8 cellular contexts compared by ENCODE assay signal in the genomic region with DNA sequence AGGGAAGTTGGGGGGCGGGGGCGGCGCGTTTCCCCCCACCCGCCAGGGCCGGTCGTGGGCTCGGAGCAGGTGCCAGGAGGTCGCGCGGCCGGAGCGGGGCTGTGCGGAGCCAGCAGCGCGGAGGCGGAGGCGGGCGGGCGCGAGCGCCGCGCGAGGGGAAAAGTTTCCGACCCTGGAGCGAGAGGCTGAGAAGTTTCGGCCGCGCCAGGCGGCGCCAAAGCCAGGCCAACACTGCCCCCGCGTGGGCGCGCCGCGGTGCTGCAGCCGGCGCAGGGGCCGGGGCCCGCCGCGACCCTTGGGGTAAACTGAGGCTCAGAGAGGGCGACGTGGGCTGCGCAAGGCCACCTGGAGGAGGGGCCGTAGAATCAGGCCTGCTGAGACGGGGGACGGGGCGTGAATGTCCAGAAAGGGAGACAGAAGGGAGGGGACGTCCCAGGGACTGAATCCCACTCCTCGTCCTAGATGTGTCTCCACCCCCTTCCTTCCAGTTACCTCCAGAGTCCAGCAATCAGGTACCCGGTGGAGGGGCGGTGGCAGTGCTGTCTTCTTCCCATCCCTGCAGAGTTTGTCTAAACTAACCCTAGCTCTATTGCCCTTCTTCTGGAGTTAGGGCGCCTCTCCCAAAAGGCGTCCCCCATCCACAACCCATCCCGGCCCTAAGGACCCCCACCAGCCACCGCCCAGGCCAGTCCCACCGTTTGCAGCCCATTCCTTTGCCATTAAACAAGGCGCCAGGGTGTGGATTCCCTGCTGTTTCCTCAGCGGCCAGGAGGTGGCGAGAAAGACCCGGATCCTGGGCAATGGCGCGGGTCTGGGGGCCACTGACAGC. TPM values are rescaled to one million over a fixed set of nuclear protein-coding genes. Genes with fewer than 3 reads are reported as not detected.
DNase-seq lines count a peak whose midpoint lies in the region; ATAC-seq and TF ChIP-seq lines count a peak whose summit lies in the region.

No MANE protein-coding gene starts in this region.

- H3K4me1 Mint-ChIP-seq in activated T-helper 1 cell treated with anti-CD3 and anti-CD28 coated beads, Interleukin-12 subunit alpha, Interleukin-12 subunit beta, Interleukin-2, Interleukin-4 antibody, amounts not matched to agents 30 ng/mL and 10 ng/mL and 1 ng/mL, durations not matched to agents 14 hours and 24 hours and 36 hours (ENCODE audit: low read depth) = peaks cover 38% of the 10 kb centered on the region
- H3K4me1 Mint-ChIP-seq in naive thymus-derived CD4-positive, alpha-beta T cell = peaks cover 13 to 44% (median 30%) of the 10 kb centered on the region in 7 donors

- no peaks in the 10 kb centered on the region for H3K36me3 Mint-ChIP-seq in activated T-helper 1 cell treated with anti-CD3 and anti-CD28 coated beads, Interleukin-12 subunit alpha, Interleukin-12 subunit beta, Interleukin-2, Interleukin-4 antibody, amounts not matched to agents 30 ng/mL and 10 ng/mL and 1 ng/mL, durations not matched to agents 14 hours and 24 hours and 36 hours (ENCODE audit: low read depth)
- H3K36me3 Mint-ChIP-seq in naive thymus-derived CD4-positive, alpha-beta T cell = no peaks in the 10 kb centered on the region

- H3K27ac ChIP-seq in Peyer's patch (peak overlapping the region; percentile 75 to 86 (median 82)), esophagus squamous epithelium (peak overlapping the region; percentile 89 to 94 (median 92))
- H3K27ac ChIP-seq in naive thymus-derived CD4-positive, alpha-beta T cell (ENCODE audit: low read depth, low read length) = peak overlapping the region; percentile 17

- DNase-seq in GM06990 (ENCODE audit: extremely low read depth, insufficient read length) (peak; percentile 76), Peyer's patch (peak; percentile 61 to 85 (median 82)), esophagus squamous epithelium (lab: John Stamatoyannopoulos, UW) (no peak), GOT3 (lab: John Stamatoyannopoulos, UW) (no peak)
- peak; percentile 62 for DNase-seq in activated T-helper 1 cell treated with anti-CD3 and anti-CD28 coated beads, Interleukin-12 subunit alpha, Interleukin-12 subunit beta, Interleukin-2, Interleukin-4 antibody, amounts not matched to agents 30 ng/mL and 10 ng/mL and 1 ng/mL, durations not matched to agents 14 hours and 24 hours and 36 hours (ENCODE audit: low spot score)
- peak; percentile 53 to 79 (median 71) for DNase-seq in naive thymus-derived CD4-positive, alpha-beta T cell
- peak; percentile 81 for DNase-seq in stimulated activated naive CD8-positive, alpha-beta T cell treated with anti-CD3 and anti-CD28 coated beads, Interleukin-15, Interleukin-2, amounts not matched to agents 100 U/mL and 50 U/mL, for 24 hours

- CTCF ChIA-PET in naive thymus-derived CD4-positive, alpha-beta T cell (lab: Charles Lee) = interaction anchor here (0.5 to 3.0 kb wide), 13 partner anchors 10 to 480 kb away, joined by 3 to 23 read pairs (median 4); a partner anchor contains a TSS

- peaks cover 5% of the 10 kb centered on the region for H3K27me3 Mint-ChIP-seq in activated T-helper 1 cell treated with anti-CD3 and anti-CD28 coated beads, Interleukin-12 subunit alpha, Interleukin-12 subunit beta, Interleukin-2, Interleukin-4 antibody, amounts not matched to agents 30 ng/mL and 10 ng/mL and 1 ng/mL, durations not matched to agents 14 hours and 24 hours and 36 hours (ENCODE audit: insufficient read depth)
- peaks cover 0 to 4% (median 0%) of the 10 kb centered on the region in 5 donors for H3K27me3 Mint-ChIP-seq in naive thymus-derived CD4-positive, alpha-beta T cell

- H3K4me3 Mint-ChIP-seq in activated T-helper 1 cell treated with anti-CD3 and anti-CD28 coated beads, Interleukin-12 subunit alpha, Interleukin-12 subunit beta, Interleukin-2, Interleukin-4 antibody, amounts not matched to agents 30 ng/mL and 10 ng/mL and 1 ng/mL, durations not matched to agents 14 hours and 24 hours and 36 hours = peak overlapping the region; percentile 82
- peak overlapping the region; percentile 57 to 96 (median 80) for H3K4me3 Mint-ChIP-seq in naive thymus-derived CD4-positive, alpha-beta T cell

- TF ChIP-seq CTCF in GM06990 (IDR thresholded peaks at IDR 0.05; ENCODE audit: insufficient read depth, low read length, poor library complexity, severe bottlenecking) (peak; percentile 90), Peyer's patch (IDR thresholded peaks at IDR 0.05) (peak; percentile 82 to 99 (median 99)), esophagus squamous epithelium (IDR thresholded peaks at IDR 0.05) (peak; percentile 65 to 100 (median 100))

- peak overlapping the region; percentile 83 for H3K27ac Mint-ChIP-seq in activated T-helper 1 cell treated with anti-CD3 and anti-CD28 coated beads, Interleukin-12 subunit alpha, Interleukin-12 subunit beta, Interleukin-2, Interleukin-4 antibody, amounts not matched to agents 30 ng/mL and 10 ng/mL and 1 ng/mL, durations not matched to agents 14 hours and 24 hours and 36 hours
- H3K27ac Mint-ChIP-seq in naive thymus-derived CD4-positive, alpha-beta T cell = peak overlapping the region in 5 of 9 donors; percentile 62 to 85 (median 67)

- ATAC-seq in HG03280 (IDR thresholded peaks at IDR 0.05; ENCODE audit: unreplicated experiment) = peak; percentile 51
- peak; percentile 83 for ATAC-seq in naive thymus-derived CD4-positive, alpha-beta T cell
- peak; percentile 63 for ATAC-seq in stimulated activated naive CD8-positive, alpha-beta T cell treated with anti-CD3 and anti-CD28 coated beads, Interleukin-15, Interleukin-2, amounts not matched to agents 100 U/mL and 50 U/mL, for 24 hours

- peaks cover 0 to 35% (median 17%) of the 10 kb centered on the region in 4 donors for H3K4me1 ChIP-seq in Peyer's patch
- H3K4me1 ChIP-seq in esophagus squamous epithelium = peaks cover 30 to 59% (median 40%) of the 10 kb centered on the region in 3 donors
- peaks cover 19 to 21% of the 10 kb centered on the region in 2 donors for H3K4me1 ChIP-seq in naive thymus-derived CD4-positive, alpha-beta T cell (ENCODE audit: control insufficient read depth in 2 of 2, insufficient read depth in 2 of 2, low read length in 2 of 2)

- H3K27me3 ChIP-seq in GM06990 (replicated peaks; ENCODE audit: control insufficient read depth, insufficient read depth, low read length) (no peaks in the 10 kb centered on the region; the same call in 1 of the 2 replicates), Peyer's patch (no peaks in the 10 kb centered on the region), esophagus squamous epithelium (peaks cover 0 to 23% (median 0%) of the 10 kb centered on the region in 4 donors)
- H3K27me3 ChIP-seq in naive thymus-derived CD4-positive, alpha-beta T cell (ENCODE audit: control insufficient read depth in 2 of 2, insufficient read depth in 2 of 2, low read length in 2 of 2) = no peaks in the 10 kb centered on the region

- H3K9me3 Mint-ChIP-seq in activated T-helper 1 cell treated with anti-CD3 and anti-CD28 coated beads, Interleukin-12 subunit alpha, Interleukin-12 subunit beta, Interleukin-2, Interleukin-4 antibody, amounts not matched to agents 30 ng/mL and 10 ng/mL and 1 ng/mL, durations not matched to agents 14 hours and 24 hours and 36 hours = no peaks in the 10 kb centered on the region
- H3K9me3 Mint-ChIP-seq in naive thymus-derived CD4-positive, alpha-beta T cell = no peaks in the 10 kb centered on the region

- intact Hi-C loops in activated T-helper 1 cell treated with anti-CD3 and anti-CD28 coated beads, Interleukin-12 subunit alpha, Interleukin-12 subunit beta, Interleukin-2, Interleukin-4 antibody, amounts not matched to agents 30 ng/mL and 10 ng/mL and 1 ng/mL, durations not matched to agents 14 hours and 24 hours and 36 hours (cut with micrococcal nuclease) = loop anchor here (1.0 to 5.0 kb wide), 9 partner anchors 14 to 480 kb away; a partner anchor contains a TSS
- intact Hi-C loops in esophagus squamous epithelium (cut with DNase I) = loop anchor here (5.0 kb wide), 2 partner anchors 118 to 473 kb away; no protein-coding TSS in a partner anchor
- intact Hi-C loops in naive thymus-derived CD4-positive, alpha-beta T cell (cut with micrococcal nuclease) = loop anchor here (1.0 to 2.0 kb wide), 12 partner anchors 14 to 479 kb away; a partner anchor contains a TSS

- H3K9me3 ChIP-seq in Peyer's patch (no peaks in the 10 kb centered on the region), esophagus squamous epithelium (no peaks in the 10 kb centered on the region)
- H3K9me3 ChIP-seq in naive thymus-derived CD4-positive, alpha-beta T cell (ENCODE audit: control insufficient read depth in 2 of 3, low read length in 3 of 3) = no peaks in the 10 kb centered on the region

- POLR2A ChIA-PET in naive thymus-derived CD4-positive, alpha-beta T cell (lab: Charles Lee) = interaction anchor here (1.2 to 1.9 kb wide), 2 partner anchors 14 to 471 kb away, joined by 7 to 11 read pairs; no protein-coding TSS in a partner anchor

- WGBS in esophagus squamous epithelium, 2 donors = 0% methylated on average over 4 to 11 of the region's 66 CpGs

- TF ChIP-seq POLR2A in Peyer's patch (IDR thresholded peaks at IDR 0.05) (no peak), esophagus squamous epithelium (IDR thresholded peaks at IDR 0.05) (no peak)

- H3K4me3 ChIP-seq in GM06990 (replicated peaks; ENCODE audit: low read depth, low read length) (peak overlapping the region; percentile 56), Peyer's patch (peak overlapping the region; percentile 68 to 69 (median 68)), esophagus squamous epithelium (peak overlapping the region; percentile 58 to 79 (median 73))
- H3K4me3 ChIP-seq in naive thymus-derived CD4-positive, alpha-beta T cell (ENCODE audit: low read length) = peak overlapping the region; percentile 52

- H3K36me3 ChIP-seq in GM06990 (ENCODE audit: control insufficient read depth, insufficient read depth, low read length) = no peaks in the 10 kb centered on the region
- no peaks in the 10 kb centered on the region for H3K36me3 ChIP-seq in Peyer's patch
- H3K36me3 ChIP-seq in esophagus squamous epithelium = no peaks in the 10 kb centered on the region
- H3K36me3 ChIP-seq in naive thymus-derived CD4-positive, alpha-beta T cell (ENCODE audit: control insufficient read depth in 2 of 3, insufficient read depth in 3 of 3, low read length in 3 of 3) = no peaks in the 10 kb centered on the region

RNA-seq across cellular contexts. Expression of a gene that starts 10.2 kb away (rescaled TPM):
- total RNA-seq in Peyer's patch (not detected), esophagus squamous epithelium (not detected)
- total RNA-seq in activated T-helper 1 cell treated with anti-CD3 and anti-CD28 coated beads, Interleukin-12 subunit alpha, Interleukin-12 subunit beta, Interleukin-2, Interleukin-4 antibody, amounts not matched to agents 30 ng/mL and 10 ng/mL and 1 ng/mL, durations not matched to agents 14 hours and 24 hours and 36 hours = not detected in 2 replicates
- not detected for total RNA-seq in naive thymus-derived CD4-positive, alpha-beta T cell
- not detected for polyA plus RNA-seq in naive thymus-derived CD4-positive, alpha-beta T cell

RNA-seq across cellular contexts. Expression of a gene that starts 15.3 kb away (rescaled TPM):
- 10 to 100 TPM; 11.9 to 35.5 (median 26.6) TPM for total RNA-seq in Peyer's patch
- 67.1 and 67.3 TPM in 2 replicates for total RNA-seq in activated T-helper 1 cell treated with anti-CD3 and anti-CD28 coated beads, Interleukin-12 subunit alpha, Interleukin-12 subunit beta, Interleukin-2, Interleukin-4 antibody, amounts not matched to agents 30 ng/mL and 10 ng/mL and 1 ng/mL, durations not matched to agents 14 hours and 24 hours and 36 hours
- total RNA-seq in esophagus squamous epithelium = 10 to 100 TPM; 14.0 to 17.6 (median 16.0) TPM
- total RNA-seq in naive thymus-derived CD4-positive, alpha-beta T cell = 10 to 100 TPM; 31.0 to 50.1 (median 34.2) TPM
- 10 to 100 TPM; 49.0 to 58.9 TPM for polyA plus RNA-seq in naive thymus-derived CD4-positive, alpha-beta T cell

RNA-seq across cellular contexts. Expression of a gene that starts 31.3 kb away (rescaled TPM):
- 10 to 100 TPM; 19.8 to 26.8 (median 23.0) TPM for total RNA-seq in Peyer's patch
- 24.0 TPM in 2 replicates for total RNA-seq in activated T-helper 1 cell treated with anti-CD3 and anti-CD28 coated beads, Interleukin-12 subunit alpha, Interleukin-12 subunit beta, Interleukin-2, Interleukin-4 antibody, amounts not matched to agents 30 ng/mL and 10 ng/mL and 1 ng/mL, durations not matched to agents 14 hours and 24 hours and 36 hours
- 10 to 100 TPM; 15.4 to 22.5 (median 17.6) TPM for total RNA-seq in esophagus squamous epithelium
- total RNA-seq in naive thymus-derived CD4-positive, alpha-beta T cell = 10 to 100 TPM; 25.0 to 33.2 (median 28.1) TPM
- 10 to 100 TPM; 18.5 to 40.9 TPM for polyA plus RNA-seq in naive thymus-derived CD4-positive, alpha-beta T cell

RNA-seq across cellular contexts. Expression of a gene that starts 54.8 kb away (rescaled TPM):
- 1 to 10 TPM in 1 of 4 donors, not detected in 3; 5.0 TPM for total RNA-seq in Peyer's patch
- 6.2 and 7.8 TPM in 2 replicates for total RNA-seq in activated T-helper 1 cell treated with anti-CD3 and anti-CD28 coated beads, Interleukin-12 subunit alpha, Interleukin-12 subunit beta, Interleukin-2, Interleukin-4 antibody, amounts not matched to agents 30 ng/mL and 10 ng/mL and 1 ng/mL, durations not matched to agents 14 hours and 24 hours and 36 hours
- total RNA-seq in esophagus squamous epithelium = 1 to 10 TPM in 3 of 4 donors, under 1 TPM in 1; 0.82 to 3.8 (median 2.3) TPM
- total RNA-seq in naive thymus-derived CD4-positive, alpha-beta T cell = 1 to 10 TPM in 1 of 5 experiments, not detected in 4; 1.1 TPM
- polyA plus RNA-seq in naive thymus-derived CD4-positive, alpha-beta T cell = not detected

Comparison
In these comparisons a context has a peak if more than half of its experiments do, and no peak if none do; other contexts are left out.
1. DNase-seq: peak in GM06990 (single experiment), Peyer's patch (3 of 3), activated T-helper 1 cell treated with anti-CD3 and anti-CD28 coated beads, Interleukin-12 subunit alpha, Interleukin-12 subunit beta, Interleukin-2, Interleukin-4 antibody, amounts not matched to agents 30 ng/mL and 10 ng/mL and 1 ng/mL, durations not matched to agents 14 hours and 24 hours and 36 hours (single experiment), naive thymus-derived CD4-positive, alpha-beta T cell (9 of 9) and stimulated activated naive CD8-positive, alpha-beta T cell treated with anti-CD3 and anti-CD28 coated beads, Interleukin-15, Interleukin-2, amounts not matched to agents 100 U/mL and 50 U/mL, for 24 hours (single experiment); none in esophagus squamous epithelium (single experiment) and GOT3 (single experiment).
2. H3K27ac ChIP-seq: peak in every context shown above with its lines; median percentile 92 in esophagus squamous epithelium; 82 in Peyer's patch; 17 in naive thymus-derived CD4-positive, alpha-beta T cell.
3. Peak in every context shown above with its lines, with median percentiles within 50 percentile points of each other: H3K4me3 ChIP-seq, CTCF ChIP-seq and ATAC-seq.